Comparison of ENCODE assay signal across 11 cellular contexts in genomic region chr22:50183141-50183971, GRCh38. TPM values are rescaled to one million over a fixed set of nuclear protein-coding genes. Genes with fewer than 3 reads are reported as not detected.
A peak's percentile ranks its signal among the peaks of the same experiment; 100 is the strongest.
DNase-seq lines count a peak whose midpoint lies in the region; ATAC-seq and TF ChIP-seq lines count a peak whose summit lies in the region.
"Had no signal": no experiment of that assay in that cellular context is flagged by ENCODE, and none has a peak within 500 bp of the region (broad histone marks: within the 10 kb centered on the region; RNA-seq: fewer than 3 reads in every experiment).

No MANE protein-coding gene starts in this region.

- H3F3A ChIP-seq in neural progenitor cell (ENCODE audit: low read depth), result peaks cover 6% of the 10 kb centered on the region

- H4K20me1 ChIP-seq in BLaER1 (peaks cover 13% of the 10 kb centered on the region; the same call in 1 of the 2 replicates), neural progenitor cell (ENCODE audit: low read depth) (peaks cover 16% of the 10 kb centered on the region)

- H3K4me1 Mint-ChIP-seq in neural progenitor cell (peaks cover 14% of the 10 kb centered on the region), HFFc6 (ENCODE audit: low read depth) (peaks cover 5% of the 10 kb centered on the region; the same call in 1 of the 2 replicates)

- TF ChIP-seq EP300 in esophagus muscularis mucosa (IDR thresholded peaks at IDR 0.05), result no peak

- WGBS in esophagus muscularis mucosa, result 89% methylated on average over 15 of the region's 19 CpGs

- H3K9ac ChIP-seq in BLaER1 (no peak overlapping the region), neural progenitor cell (no peak overlapping the region)

- TF ChIP-seq CTCF in GM06990 (IDR thresholded peaks at IDR 0.05; ENCODE audit: insufficient read depth, low read length, poor library complexity, severe bottlenecking) (no peak), esophagus muscularis mucosa (IDR thresholded peaks at IDR 0.05) (no peak), neural progenitor cell (IDR thresholded peaks at IDR 0.05) (no peak), HFFc6 (IDR thresholded peaks at IDR 0.05) (no peak), WERI-Rb-1 (IDR thresholded peaks at IDR 0.05; ENCODE audit: low read depth, low read length) (no peak)

- no peak for ATAC-seq in GM18909 (IDR thresholded peaks at IDR 0.05; ENCODE audit: poor library complexity, unreplicated experiment)

- peaks cover 3% of the 10 kb centered on the region for H3K27me3 Mint-ChIP-seq in neural progenitor cell (ENCODE audit: insufficient read depth, low read depth)
- peaks cover 6% of the 10 kb centered on the region for H3K27me3 Mint-ChIP-seq in HFFc6 (ENCODE audit: insufficient read depth)

- no peak overlapping the region for H3K4me3 ChIP-seq in BLaER1
- H3K4me3 ChIP-seq in GM06990 (replicated peaks; ENCODE audit: low read depth, low read length), result no peak overlapping the region
- no peak overlapping the region for H3K4me3 ChIP-seq in esophagus muscularis mucosa
- H3K4me3 ChIP-seq in neural progenitor cell, result no peak overlapping the region
- no peak overlapping the region for H3K4me3 ChIP-seq in WERI-Rb-1 (ENCODE audit: low read depth, low read length)

- intact Hi-C loops in esophagus muscularis mucosa (cut with DNase I), result loop anchor here (5.0 kb wide), 1 partner anchor 251 kb away; no protein-coding TSS in a partner anchor

- H3K4me2 ChIP-seq in BLaER1, result peak overlapping the region; percentile 95
- no peak overlapping the region for H3K4me2 ChIP-seq in neural progenitor cell

- H3K27ac ChIP-seq in BLaER1, result no peak overlapping the region
- H3K27ac ChIP-seq in esophagus muscularis mucosa (replicated peaks in 1 of 4), result peak overlapping the region; percentile 12 to 69 (median 52)
- H3K27ac ChIP-seq in neural progenitor cell, result no peak overlapping the region
- no peak overlapping the region for H3K27ac ChIP-seq in WERI-Rb-1

- H3K9me3 ChIP-seq in BLaER1 (no peaks in the 10 kb centered on the region), esophagus muscularis mucosa (no peaks in the 10 kb centered on the region), neural progenitor cell (ENCODE audit: low read depth) (no peaks in the 10 kb centered on the region), WERI-Rb-1 (ENCODE audit: severe bottlenecking) (no peaks in the 10 kb centered on the region)

- no peak overlapping the region for H3K27ac Mint-ChIP-seq in neural progenitor cell
- H3K27ac Mint-ChIP-seq in HFFc6, result no peak overlapping the region

- peak; percentile 9 for DNase-seq in GM06990 (ENCODE audit: extremely low read depth, insufficient read length)
- DNase-seq in esophagus muscularis mucosa (ENCODE audit: extremely low spot score), result no peak
- no peak for DNase-seq in neural progenitor cell (ENCODE audit: low spot score)
- DNase-seq in NCI-H2227 treated with DMSO at 0.1 percent for 48 hours (lab: John Stamatoyannopoulos, UW), result no peak
- DNase-seq in HFFc6, result no peak
- DNase-seq in WERI-Rb-1, result no peak
- DNase-seq: NCI-H2081 treated with DMSO at 0.1 percent for 48 hours, SHP77 treated with DMSO at 0.1 percent for 48 hours had no signal

- H3K27me3 ChIP-seq in BLaER1 (peaks cover 25% of the 10 kb centered on the region), GM06990 (replicated peaks; ENCODE audit: control insufficient read depth, insufficient read depth, low read length) (no peaks in the 10 kb centered on the region), esophagus muscularis mucosa (peaks cover 0 to 27% (median 7%) of the 10 kb centered on the region in 4 donors), neural progenitor cell (peaks cover 16% of the 10 kb centered on the region), WERI-Rb-1 (ENCODE audit: insufficient read depth, low read depth, severe bottlenecking) (no peaks in the 10 kb centered on the region)

- H3K36me3 Mint-ChIP-seq in neural progenitor cell (no peaks in the 10 kb centered on the region), HFFc6 (ENCODE audit: low read depth) (peaks cover 5% of the 10 kb centered on the region; the same call in 1 of the 2 replicates)

- peaks cover 17% of the 10 kb centered on the region for H3K79me2 ChIP-seq in neural progenitor cell (ENCODE audit: low read depth)

- no peak for TF ChIP-seq POLR2A in esophagus muscularis mucosa (IDR thresholded peaks at IDR 0.05; ENCODE audit: low read depth)

- H3K36me3 ChIP-seq in BLaER1 (peaks cover 3% of the 10 kb centered on the region), GM06990 (ENCODE audit: control insufficient read depth, insufficient read depth, low read length) (no peaks in the 10 kb centered on the region), esophagus muscularis mucosa (no peaks in the 10 kb centered on the region), neural progenitor cell (no peaks in the 10 kb centered on the region), WERI-Rb-1 (peaks cover 2% of the 10 kb centered on the region; the same call in 1 of the 2 replicates)

- H3K4me3 Mint-ChIP-seq in neural progenitor cell (peak overlapping the region; percentile 55), HFFc6 (no peak overlapping the region)

- H3K4me1 ChIP-seq in BLaER1, result peaks cover 71% of the 10 kb centered on the region
- H3K4me1 ChIP-seq in esophagus muscularis mucosa, result peaks cover 23 to 47% (median 37%) of the 10 kb centered on the region in 4 donors
- H3K4me1 ChIP-seq in neural progenitor cell, result peaks cover 14% of the 10 kb centered on the region

- no peaks in the 10 kb centered on the region for H3K9me3 Mint-ChIP-seq in neural progenitor cell
- H3K9me3 Mint-ChIP-seq in HFFc6, result no peaks in the 10 kb centered on the region

- no peak overlapping the region for H2AFZ ChIP-seq in neural progenitor cell (replicated peaks)

RNA-seq across cellular contexts. Expression of gene TRABD, which starts 2.4 kb away (rescaled TPM):
- 10 to 100 TPM; 18.3 to 31.0 (median 22.3) TPM for total RNA-seq in esophagus muscularis mucosa
- total RNA-seq in neural progenitor cell (ENCODE audit: low replicate concordance), result 15.4 and 37.4 TPM in 2 replicates
- total RNA-seq in HFFc6 (2021; fragmentation: NEBNext Ultra II Directional; extraction: Animal tissue kit (Norgen Biotek cat#: 25700)), result 10 to 100 TPM; 25.0 to 36.0 (median 27.6) TPM

RNA-seq across cellular contexts. Expression of gene PANX2, which starts 12.8 kb away (rescaled TPM):
- 1 to 10 TPM in 1 of 4 donors, under 1 TPM in 3; 0.33 to 1.0 (median 0.56) TPM for total RNA-seq in esophagus muscularis mucosa
- total RNA-seq in neural progenitor cell (ENCODE audit: low replicate concordance), result 0.88 and 1.9 TPM in 2 replicates
- total RNA-seq in HFFc6 (2021; fragmentation: NEBNext Ultra II Directional; extraction: Animal tissue kit (Norgen Biotek cat#: 25700)), result 1 to 10 TPM; 1.2 to 2.3 (median 1.3) TPM
- total RNA-seq: renal cortical epithelial cell had no signal

RNA-seq across cellular contexts. Expression of gene SELENOO, which starts 17.5 kb away (rescaled TPM):
- total RNA-seq in esophagus muscularis mucosa, result 10 to 100 TPM; 22.4 to 41.0 (median 23.0) TPM
- 7.6 and 20.8 TPM in 2 replicates for total RNA-seq in neural progenitor cell (ENCODE audit: low replicate concordance)
- 10 to 100 TPM; 14.4 to 18.0 (median 16.0) TPM for total RNA-seq in HFFc6 (2021; fragmentation: NEBNext Ultra II Directional; extraction: Animal tissue kit (Norgen Biotek cat#: 25700))

Comparison
In these comparisons a context has a peak if more than half of its experiments do, and no peak if none do; other contexts are left out.
1. H3K27ac ChIP-seq: peak in esophagus muscularis mucosa (4 of 4); none in BLaER1 (single experiment), neural progenitor cell (single experiment) and WERI-Rb-1 (single experiment).